Comparison of ENCODE assay signal across 19 cellular contexts in genomic region chr3:94081880-94082279, GRCh38.
"Had no signal": no experiment of that assay in that cellular context is flagged by ENCODE, and none has a peak within 500 bp of the region (broad histone marks: within the 10 kb centered on the region; RNA-seq: fewer than 3 reads in every experiment).

No MANE protein-coding gene starts in this region.

- H3K36me3 ChIP-seq: brain microvascular endothelial cell, prostate gland had no signal

- H3K4me1 ChIP-seq: foreskin keratinocyte, prostate gland had no signal

- H3K27me3 ChIP-seq: brain microvascular endothelial cell, dorsolateral prefrontal cortex, foreskin keratinocyte, tibial nerve had no signal

- H3K4me1 Mint-ChIP-seq: WTC11 had no signal

- H3K9me3 Mint-ChIP-seq: activated CD4-positive, alpha-beta memory T cell treated with anti-CD3 and anti-CD28 coated beads, Interleukin-2, amount 10 ng/mL, durations not matched to agents 7 days and 5 days; activated naive CD4-positive, alpha-beta T cell treated with anti-CD3 and anti-CD28 coated beads for 36 hours; activated naive CD8-positive, alpha-beta T cell treated with anti-CD3 and anti-CD28 coated beads, Interleukin-2, amount 50 U/mL, for 24 hours; stimulated activated naive CD8-positive, alpha-beta T cell treated with anti-CD3 and anti-CD28 coated beads, Interleukin-15, Interleukin-2, amounts not matched to agents 100 ng/mL and 50 ng/mL, for 24 hours; WTC11 had no signal

- H3K36me3 Mint-ChIP-seq: WTC11 had no signal

- H3K9me3 ChIP-seq: prostate gland, tibial nerve had no signal

- H3K27ac Mint-ChIP-seq: activated CD4-positive, alpha-beta memory T cell treated with anti-CD3 and anti-CD28 coated beads, Interleukin-2, amount 10 ng/mL, durations not matched to agents 7 days and 5 days; activated CD4-positive, alpha-beta T cell treated with anti-CD3 and anti-CD28 coated beads for 36 hours; activated naive CD4-positive, alpha-beta T cell treated with anti-CD3 and anti-CD28 coated beads for 36 hours; activated naive CD8-positive, alpha-beta T cell treated with anti-CD3 and anti-CD28 coated beads, Interleukin-2, amount 50 U/mL, for 24 hours; stimulated activated naive CD8-positive, alpha-beta T cell treated with anti-CD3 and anti-CD28 coated beads, Interleukin-15, Interleukin-2, amounts not matched to agents 100 ng/mL and 50 ng/mL, for 24 hours; WTC11 had no signal

- H3K4me3 ChIP-seq: dorsolateral prefrontal cortex, prostate gland, tibial nerve had no signal

- ATAC-seq: activated CD4-positive, alpha-beta T cell treated with anti-CD3 and anti-CD28 coated beads for 36 hours; activated CD8-positive, alpha-beta memory T cell treated with anti-CD3 and anti-CD28 coated beads, Interleukin-2, amount 10 ng/mL, durations not matched to agents 7 days and 5 days; left ventricle myocardium superior; right cardiac atrium; WTC11 had no signal

- H3K4me3 Mint-ChIP-seq: activated CD4-positive, alpha-beta memory T cell treated with anti-CD3 and anti-CD28 coated beads, Interleukin-2, amount 10 ng/mL, durations not matched to agents 7 days and 5 days; activated CD4-positive, alpha-beta T cell treated with anti-CD3 and anti-CD28 coated beads for 36 hours; activated CD8-positive, alpha-beta memory T cell treated with anti-CD3 and anti-CD28 coated beads, Interleukin-2, amount 10 ng/mL, durations not matched to agents 7 days and 5 days; activated naive CD4-positive, alpha-beta T cell treated with anti-CD3 and anti-CD28 coated beads for 36 hours; activated naive CD8-positive, alpha-beta T cell treated with anti-CD3 and anti-CD28 coated beads, Interleukin-2, amount 50 U/mL, for 24 hours; stimulated activated naive CD8-positive, alpha-beta T cell treated with anti-CD3 and anti-CD28 coated beads, Interleukin-15, Interleukin-2, amounts not matched to agents 100 ng/mL and 50 ng/mL, for 24 hours; WTC11 had no signal

- H3K27me3 Mint-ChIP-seq: activated CD4-positive, alpha-beta memory T cell treated with anti-CD3 and anti-CD28 coated beads, Interleukin-2, amount 10 ng/mL, durations not matched to agents 7 days and 5 days; activated CD4-positive, alpha-beta T cell treated with anti-CD3 and anti-CD28 coated beads for 36 hours; activated CD8-positive, alpha-beta memory T cell treated with anti-CD3 and anti-CD28 coated beads, Interleukin-2, amount 10 ng/mL, durations not matched to agents 7 days and 5 days; activated naive CD8-positive, alpha-beta T cell treated with anti-CD3 and anti-CD28 coated beads, Interleukin-2, amount 50 U/mL, for 24 hours; stimulated activated naive CD8-positive, alpha-beta T cell treated with anti-CD3 and anti-CD28 coated beads, Interleukin-15, Interleukin-2, amounts not matched to agents 100 ng/mL and 50 ng/mL, for 24 hours had no signal

- DNase-seq: activated CD4-positive, alpha-beta memory T cell treated with anti-CD3 and anti-CD28 coated beads, Interleukin-2, amount 10 ng/mL, durations not matched to agents 7 days and 5 days; activated CD4-positive, alpha-beta T cell treated with anti-CD3 and anti-CD28 coated beads for 36 hours; activated CD8-positive, alpha-beta memory T cell treated with anti-CD3 and anti-CD28 coated beads, Interleukin-2, amount 10 ng/mL, durations not matched to agents 7 days and 5 days; activated naive CD4-positive, alpha-beta T cell treated with anti-CD3 and anti-CD28 coated beads for 36 hours; activated naive CD8-positive, alpha-beta T cell treated with anti-CD3 and anti-CD28 coated beads, Interleukin-2, amount 50 U/mL, for 24 hours; aorta; brain microvascular endothelial cell; central memory CD4-positive, alpha-beta T cell; dorsolateral prefrontal cortex; foreskin keratinocyte; glutamatergic neuron; hypothalamus; kidney; left ventricle myocardium superior; right cardiac atrium had no signal
